10 cellular contexts compared by ENCODE assay signal in genomic region chr1:170230323-170230722, GRCh38.
"Had no signal": no experiment of that assay in that cellular context is flagged by ENCODE, and none has a peak within 500 bp of the region (broad histone marks: within the 10 kb centered on the region; RNA-seq: fewer than 3 reads in every experiment).

No MANE protein-coding gene starts in this region.

- H3K27ac Mint-ChIP-seq: HFFc6, IgD-negative memory B cell had no signal

- H3K36me3 Mint-ChIP-seq: IgD-negative memory B cell had no signal

- H3K9me3 Mint-ChIP-seq: HFFc6, IgD-negative memory B cell had no signal

- H3K4me3 ChIP-seq: GM23248, HAP-1 had no signal

- ATAC-seq: HCT116 had no signal

- H3K4me1 ChIP-seq: HAP-1 had no signal

- H3K27ac ChIP-seq: GM23248, HL-60, KMS-11 had no signal

- H3K4me3 Mint-ChIP-seq: HFFc6, IgD-negative memory B cell had no signal

- H3K9ac ChIP-seq: GM23248, KMS-11 had no signal

- DNase-seq: GM23248, GOT3, H7, HFFc6, KBM-7 had no signal

- H3K4me2 ChIP-seq: KMS-11 had no signal

- H2AFZ ChIP-seq: GM23248 had no signal

- H3K36me3 ChIP-seq: HAP-1 had no signal

- H3K9me3 ChIP-seq: HAP-1 had no signal

- H3K4me1 Mint-ChIP-seq: IgD-negative memory B cell had no signal
